ENCODE assay signal across 1 cellular context in genomic region chr2:26187114-26187513, GRCh38.
TF ChIP-seq lines count a peak whose summit lies in the region.

No MANE protein-coding gene starts in this region.

TF ChIP-seq in GM23338, 12 proteins besides CTCF, POLR2A, EP300 and RAD21 (continued from another document):
- TF ChIP-seq REST (IDR thresholded peaks at IDR 0.05; ENCODE audit: unreplicated experiment) = no peak
